ENCODE assay signal across 14 cellular contexts in genomic region chr20:21693322-21693721, GRCh38. TPM values are rescaled to one million over a fixed set of nuclear protein-coding genes. Genes with fewer than 3 reads are reported as not detected.
DNase-seq lines count a peak whose midpoint lies in the region; ATAC-seq and TF ChIP-seq lines count a peak whose summit lies in the region.
"Had no signal": no experiment of that assay in that cellular context is flagged by ENCODE, and none has a peak within 500 bp of the region (broad histone marks: within the 10 kb centered on the region; RNA-seq: fewer than 3 reads in every experiment).

No MANE protein-coding gene starts in this region.

- 31 to 40% methylated on average over 7 to 8 of the region's 8 CpGs for WGBS in endodermal cell (ENCODE audit: insufficient coverage in 1 of 2, insufficient read length in 1 of 2), 2 experiments

- H3K36me3 Mint-ChIP-seq in MCF 10A (ENCODE audit: insufficient read depth, unreplicated experiment) (no peaks in the 10 kb centered on the region), endodermal cell (ENCODE audit: low read depth) (no peaks in the 10 kb centered on the region)
- H3K36me3 Mint-ChIP-seq in activated CD4-positive, alpha-beta T cell treated with anti-CD3 and anti-CD28 coated beads, Interleukin-2, amount 10 ng/mL, durations not matched to agents 24 days and 14 days (ENCODE audit: low read depth), result no peaks in the 10 kb centered on the region
- H3K36me3 Mint-ChIP-seq: CD4-positive, CD25-positive, alpha-beta regulatory T cell; memory B cell had no signal

- H3K27ac Mint-ChIP-seq in MCF 10A (ENCODE audit: low read depth, unreplicated experiment) (no peak overlapping the region), endodermal cell (no peak overlapping the region)
- H3K27ac Mint-ChIP-seq in activated CD4-positive, alpha-beta T cell treated with anti-CD3 and anti-CD28 coated beads, Interleukin-2, amount 10 ng/mL, durations not matched to agents 24 days and 14 days, result no peak overlapping the region
- H3K27ac Mint-ChIP-seq: CD4-positive, CD25-positive, alpha-beta regulatory T cell; memory B cell had no signal

- POLR2A ChIA-PET in MCF 10A (lab: Yijun Ruan, JAX), result no interaction called here

- H3K9me3 ChIP-seq in breast epithelium, result no peaks in the 10 kb centered on the region
- H3K9me3 ChIP-seq in endodermal cell (ENCODE audit: control insufficient read depth, low read length), result no peaks in the 10 kb centered on the region
- H3K9me3 ChIP-seq: colonic mucosa, sigmoid colon had no signal

- no peaks in the 10 kb centered on the region for H3K9me3 Mint-ChIP-seq in MCF 10A (ENCODE audit: unreplicated experiment)
- H3K9me3 Mint-ChIP-seq in endodermal cell, result no peaks in the 10 kb centered on the region
- H3K9me3 Mint-ChIP-seq in activated CD4-positive, alpha-beta T cell treated with anti-CD3 and anti-CD28 coated beads, Interleukin-2, amount 10 ng/mL, durations not matched to agents 24 days and 14 days, result no peaks in the 10 kb centered on the region
- H3K9me3 Mint-ChIP-seq: memory B cell had no signal

- intact Hi-C loops in MCF 10A (cut with micrococcal nuclease), result no loop called here
- intact Hi-C loops in breast epithelium (cut with DNase I; ENCODE audit: low total_unique reads), result no loop called here
- intact Hi-C loops in activated CD4-positive, alpha-beta T cell treated with anti-CD3 and anti-CD28 coated beads, Interleukin-2, amount 10 ng/mL, durations not matched to agents 24 days and 14 days (cut with micrococcal nuclease), result no loop called here

- H3K4me3 ChIP-seq in breast epithelium (no peak overlapping the region), endodermal cell (ENCODE audit: low read length) (no peak overlapping the region)
- H3K4me3 ChIP-seq: colonic mucosa, sigmoid colon had no signal

- H3K27me3 ChIP-seq in breast epithelium (peaks cover 0 to 44% of the 10 kb centered on the region in 2 donors), endodermal cell (ENCODE audit: control insufficient read depth, insufficient read depth, low read length, poor library complexity, severe bottlenecking) (peaks cover 75% of the 10 kb centered on the region)
- H3K27me3 ChIP-seq: colonic mucosa had no signal

- DNase-seq in MCF 10A (ENCODE audit: unreplicated experiment) (peak; percentile 9), breast epithelium (ENCODE audit: low spot score in 2 of 2) (no peak), MV-4-11 (lab: John Stamatoyannopoulos, UW) (peak; percentile 0), endodermal cell (peak; percentile 83)
- no peak for DNase-seq in activated CD4-positive, alpha-beta T cell treated with anti-CD3 and anti-CD28 coated beads, Interleukin-2, amount 10 ng/mL, durations not matched to agents 24 days and 14 days
- DNase-seq: activated naive CD4-positive, alpha-beta T cell treated with Interleukin-2 at 50 U/mL for 16 hours; colonic mucosa; HCEC 1CT; sigmoid colon had no signal

- no peaks in the 10 kb centered on the region for H3K36me3 ChIP-seq in breast epithelium
- H3K36me3 ChIP-seq in endodermal cell (ENCODE audit: control insufficient read depth, insufficient read depth, low read length), result no peaks in the 10 kb centered on the region
- H3K36me3 ChIP-seq: colonic mucosa, sigmoid colon had no signal

- peak; percentile 10 for TF ChIP-seq CTCF in MCF 10A (IDR thresholded peaks at IDR 0.05; ENCODE audit: unreplicated experiment)
- no peak for TF ChIP-seq CTCF in breast epithelium (IDR thresholded peaks at IDR 0.05)
- TF ChIP-seq CTCF in endodermal cell (conservative IDR thresholded peaks at IDR 0.05), result peak; percentile 90

- CTCF ChIA-PET in MCF 10A (lab: Yijun Ruan, JAX), result no interaction called here

- H3K4me1 Mint-ChIP-seq in MCF 10A (ENCODE audit: insufficient read depth, unreplicated experiment) (peaks cover 7% of the 10 kb centered on the region), endodermal cell (peaks cover 3% of the 10 kb centered on the region)
- H3K4me1 Mint-ChIP-seq in activated CD4-positive, alpha-beta T cell treated with anti-CD3 and anti-CD28 coated beads, Interleukin-2, amount 10 ng/mL, durations not matched to agents 24 days and 14 days, result no peaks in the 10 kb centered on the region
- H3K4me1 Mint-ChIP-seq: CD4-positive, CD25-positive, alpha-beta regulatory T cell; memory B cell had no signal

- BruUV-seq in MCF 10A (replicated peaks; lab: Mats Ljungman, UMichigan), result no TSS peak

- no peak overlapping the region for H3K9ac ChIP-seq in endodermal cell (ENCODE audit: extremely low read depth, low read length, poor library complexity, severe bottlenecking)

- no peak for TF ChIP-seq POLR2A in breast epithelium (IDR thresholded peaks at IDR 0.05)

- no peak for ATAC-seq in GM21515 (IDR thresholded peaks at IDR 0.05; ENCODE audit: unreplicated experiment)
- ATAC-seq in GM19463 (IDR thresholded peaks at IDR 0.05; ENCODE audit: unreplicated experiment), result no peak
- ATAC-seq in HG02852 (IDR thresholded peaks at IDR 0.05; ENCODE audit: unreplicated experiment), result no peak

- no peaks in the 10 kb centered on the region for H3K4me1 ChIP-seq in breast epithelium
- H3K4me1 ChIP-seq in endodermal cell (ENCODE audit: control insufficient read depth, insufficient read depth, low read length), result no peaks in the 10 kb centered on the region
- H3K4me1 ChIP-seq: colonic mucosa, sigmoid colon had no signal

- H3K27me3 Mint-ChIP-seq in MCF 10A (ENCODE audit: insufficient read depth, unreplicated experiment) (peaks cover 42% of the 10 kb centered on the region), endodermal cell (ENCODE audit: insufficient read depth) (peaks cover 63% of the 10 kb centered on the region)
- H3K27me3 Mint-ChIP-seq in activated CD4-positive, alpha-beta T cell treated with anti-CD3 and anti-CD28 coated beads, Interleukin-2, amount 10 ng/mL, durations not matched to agents 24 days and 14 days, result peaks cover 10% of the 10 kb centered on the region

- no peak overlapping the region for H3K27ac ChIP-seq in breast epithelium
- no peak overlapping the region for H3K27ac ChIP-seq in endodermal cell (ENCODE audit: low read depth, low read length)
- H3K27ac ChIP-seq: colonic mucosa, sigmoid colon had no signal

- H3K4me3 Mint-ChIP-seq in MCF 10A (ENCODE audit: unreplicated experiment) (no peak overlapping the region), endodermal cell (no peak overlapping the region)
- H3K4me3 Mint-ChIP-seq in activated CD4-positive, alpha-beta T cell treated with anti-CD3 and anti-CD28 coated beads, Interleukin-2, amount 10 ng/mL, durations not matched to agents 24 days and 14 days, result no peak overlapping the region
- H3K4me3 Mint-ChIP-seq: CD4-positive, CD25-positive, alpha-beta regulatory T cell; memory B cell had no signal

RNA-seq across cellular contexts. Expression of gene PAX1, which starts 12.1 kb away (rescaled TPM):
- total RNA-seq in MCF 10A (2022) (not detected in 2 replicates), breast epithelium (not detected), endodermal cell (not detected)
- 1.7 TPM for polyA plus RNA-seq in endodermal cell (2013, experiment 1 of 2)
- polyA plus RNA-seq in endodermal cell (2013, experiment 2 of 2), result 3.2 TPM
- not detected in 2 replicates for total RNA-seq in activated CD4-positive, alpha-beta T cell treated with anti-CD3 and anti-CD28 coated beads, Interleukin-2, amount 10 ng/mL, durations not matched to agents 24 days and 14 days
- total RNA-seq: CD4-positive, CD25-positive, alpha-beta regulatory T cell; colonic mucosa had no signal
- polyA plus RNA-seq: CD4-positive, CD25-positive, alpha-beta regulatory T cell; sigmoid colon had no signal

Comparison
In these comparisons a context has a peak if more than half of its experiments do, and no peak if none do; other contexts are left out.
1. DNase-seq: peak in MCF 10A (single experiment), MV-4-11 (single experiment) and endodermal cell (single experiment); none in breast epithelium (0 of 2) and activated CD4-positive, alpha-beta T cell treated with anti-CD3 and anti-CD28 coated beads, Interleukin-2, amount 10 ng/mL, durations not matched to agents 24 days and 14 days (single experiment).
2. CTCF ChIP-seq: peak in MCF 10A (single experiment) and endodermal cell (single experiment); none in breast epithelium (0 of 3).